In the genomic region with DNA sequence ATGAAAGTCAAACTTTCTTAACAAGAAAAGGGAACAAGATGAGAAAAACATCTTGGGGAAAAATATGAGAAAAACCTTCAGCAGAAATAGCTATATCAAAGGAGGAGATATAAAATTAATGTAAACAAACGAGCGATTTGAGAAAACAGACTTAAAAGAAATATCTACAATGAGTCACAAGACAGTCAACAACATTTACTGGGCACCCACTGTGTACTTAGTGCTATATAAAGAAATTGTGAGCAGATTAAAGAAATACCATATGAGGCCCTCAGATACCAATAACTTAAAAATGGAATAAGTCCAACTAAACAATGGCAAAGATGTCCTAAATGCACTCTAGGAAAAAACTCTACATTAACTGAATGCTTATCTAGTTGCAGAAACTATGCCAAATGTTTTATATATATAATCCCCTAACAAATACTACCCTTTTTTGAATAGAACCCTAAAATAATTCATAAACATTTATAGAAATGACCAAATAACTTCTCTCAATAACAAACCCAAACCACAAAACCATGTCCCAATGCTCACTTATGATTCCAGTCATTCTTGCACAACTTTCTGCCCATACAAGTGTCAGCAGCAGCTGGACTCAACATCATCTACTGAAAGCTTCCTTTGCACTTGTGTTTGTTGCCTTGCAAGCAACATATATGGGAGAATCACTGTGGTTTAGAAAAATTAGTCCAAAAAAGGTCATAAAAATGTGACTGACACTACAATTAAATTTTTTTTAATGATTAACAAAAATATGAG, we compare ENCODE assay signal across 12 cellular contexts.
DNase-seq lines count a peak whose midpoint lies in the region; TF ChIP-seq lines count a peak whose summit lies in the region.
"Had no signal": no experiment of that assay in that cellular context is flagged by ENCODE, and none has a peak within 500 bp of the region (broad histone marks: within the 10 kb centered on the region; RNA-seq: fewer than 3 reads in every experiment).

No MANE protein-coding gene starts in this region.

- CTCF ChIA-PET in GM10248 (lab: Yijun Ruan, JAX): no interaction called here

- TF ChIP-seq CTCF in GM10248 (IDR thresholded peaks at IDR 0.05; ENCODE audit: control extremely low read depth, extremely low read depth, low read depth, missing control alignments): no peak

- POLR2A ChIA-PET in GM10248 (lab: Yijun Ruan, JAX): no interaction called here

- DNase-seq in H4 (ENCODE audit: low spot score) (peak; percentile 54), SKM-1 treated with dmso at 0.1 percent for 144 hours (lab: John Stamatoyannopoulos, UW; ENCODE audit: unreplicated experiment) (peak; percentile 34), glomerular visceral epithelial cell (ENCODE audit: extremely low spot score) (peak; percentile 48), smooth muscle cell of the brain vasculature (ENCODE audit: low read depth, low spot score) (peak; percentile 40), GM10248 (ENCODE audit: extremely low spot score) (no peak)
- no peak for DNase-seq in activated CD8-positive, alpha-beta memory T cell treated with anti-CD3 and anti-CD28 coated beads, Interleukin-2, amount 50 U/mL, for 48 hours
- no peak for DNase-seq in activated CD4-positive, alpha-beta T cell treated with anti-CD3 and anti-CD28 coated beads, Interleukin-2, amount 50 U/mL, for 48 hours
- no peak for DNase-seq in stimulated activated naive CD4-positive, alpha-beta T cell (lab: John Stamatoyannopoulos, UW)
- DNase-seq: activated CD4-positive, CD25-positive, alpha-beta regulatory T cell; activated T-cell treated with anti-CD3 and anti-CD28 coated beads, Interleukin-2, amount 50 U/mL, for 48 hours; NCI-H2171; sigmoid colon had no signal

Comparison
In these comparisons a context has a peak if more than half of its experiments do, and no peak if none do; other contexts are left out.
1. DNase-seq: peak in H4 (single experiment), SKM-1 treated with dmso at 0.1 percent for 144 hours (single experiment), glomerular visceral epithelial cell (single experiment) and smooth muscle cell of the brain vasculature (single experiment); none in activated CD8-positive, alpha-beta memory T cell treated with anti-CD3 and anti-CD28 coated beads, Interleukin-2, amount 50 U/mL, for 48 hours (single experiment), activated CD4-positive, alpha-beta T cell treated with anti-CD3 and anti-CD28 coated beads, Interleukin-2, amount 50 U/mL, for 48 hours (0 of 2), stimulated activated naive CD4-positive, alpha-beta T cell (0 of 6) and GM10248 (single experiment).